20 cellular contexts compared by ENCODE assay signal in genomic region chr6:137856138-137856898, GRCh38.
"Had no signal": no experiment of that assay in that cellular context is flagged by ENCODE, and none has a peak within 500 bp of the region (broad histone marks: within the 10 kb centered on the region; RNA-seq: fewer than 3 reads in every experiment).

No MANE protein-coding gene starts in this region.

- H3K9me3 Mint-ChIP-seq: activated CD4-positive, alpha-beta memory T cell treated with anti-CD3 and anti-CD28 coated beads for 36 hours had no signal

- H3K9me3 ChIP-seq: colonic mucosa, right atrium auricular region, transverse colon, vagina had no signal

- H3K27ac Mint-ChIP-seq: activated CD4-positive, alpha-beta memory T cell treated with anti-CD3 and anti-CD28 coated beads for 36 hours; activated CD4-positive, alpha-beta T cell treated with anti-CD3 and anti-CD28 coated beads for 36 hours; activated naive CD8-positive, alpha-beta T cell treated with anti-CD3 and anti-CD28 coated beads, Interleukin-2, amount 10 ng/mL, durations not matched to agents 7 days and 5 days; activated T-cell treated with anti-CD3 and anti-CD28 coated beads, Interleukin-2, amount 50 U/mL, for 72 hours; brain; nephron had no signal

- H3K27me3 ChIP-seq: colonic mucosa, foreskin keratinocyte, right atrium auricular region, transverse colon, vagina had no signal

- H3K4me3 Mint-ChIP-seq: activated CD4-positive, alpha-beta memory T cell treated with anti-CD3 and anti-CD28 coated beads for 36 hours; activated CD4-positive, alpha-beta T cell treated with anti-CD3 and anti-CD28 coated beads for 36 hours; activated naive CD8-positive, alpha-beta T cell treated with anti-CD3 and anti-CD28 coated beads, Interleukin-2, amount 10 ng/mL, durations not matched to agents 7 days and 5 days; activated T-cell treated with anti-CD3 and anti-CD28 coated beads, Interleukin-2, amount 50 U/mL, for 72 hours; brain; nephron had no signal

- H3K27ac ChIP-seq: colonic mucosa, foreskin keratinocyte, right atrium auricular region, skin epidermis, transverse colon, vagina had no signal

- H3K36me3 ChIP-seq: colonic mucosa, right atrium auricular region, transverse colon, vagina had no signal

- ATAC-seq: activated CD4-positive, alpha-beta T cell treated with anti-CD3 and anti-CD28 coated beads for 36 hours; activated T-cell treated with anti-CD3 and anti-CD28 coated beads, Interleukin-2, amount 50 U/mL, for 72 hours; foreskin keratinocyte; stimulated activated naive CD8-positive, alpha-beta T cell treated with anti-CD3 and anti-CD28 coated beads, Interleukin-15, Interleukin-2, amounts not matched to agents 100 U/mL and 50 U/mL, for 24 hours had no signal

- H3K36me3 Mint-ChIP-seq: brain had no signal

- H3K4me3 ChIP-seq: colonic mucosa, right atrium auricular region, skin epidermis, transverse colon, vagina had no signal

- DNase-seq: activated CD4-positive, alpha-beta memory T cell treated with anti-CD3 and anti-CD28 coated beads for 36 hours; activated CD4-positive, alpha-beta T cell treated with anti-CD3 and anti-CD28 coated beads for 36 hours; activated naive CD8-positive, alpha-beta T cell treated with anti-CD3 and anti-CD28 coated beads, Interleukin-2, amount 10 ng/mL, durations not matched to agents 7 days and 5 days; activated T-cell treated with anti-CD3 and anti-CD28 coated beads, Interleukin-2, amount 50 U/mL, for 72 hours; central memory CD4-positive, alpha-beta T cell; colonic mucosa; foreskin keratinocyte; glutamatergic neuron; mesendoderm; nucleus accumbens; stimulated activated CD4-positive, alpha-beta T cell treated with anti-CD3 and anti-CD28 coated beads, Interleukin-4, amount 100 ng/mL, for 24 hours; stimulated activated CD8-positive, alpha-beta memory T cell treated with anti-CD3 and anti-CD28 coated beads, Interleukin-4, amount 100 ng/mL, for 48 hours; stimulated activated naive CD8-positive, alpha-beta T cell treated with anti-CD3 and anti-CD28 coated beads, Interleukin-15, Interleukin-2, amounts not matched to agents 100 U/mL and 50 U/mL, for 24 hours; T1000; transverse colon had no signal

- H3K4me1 ChIP-seq: colonic mucosa, right atrium auricular region, transverse colon had no signal

- H3K27me3 Mint-ChIP-seq: activated CD4-positive, alpha-beta memory T cell treated with anti-CD3 and anti-CD28 coated beads for 36 hours; activated CD4-positive, alpha-beta T cell treated with anti-CD3 and anti-CD28 coated beads for 36 hours; activated naive CD8-positive, alpha-beta T cell treated with anti-CD3 and anti-CD28 coated beads, Interleukin-2, amount 10 ng/mL, durations not matched to agents 7 days and 5 days; brain had no signal
